In the genomic region with DNA sequence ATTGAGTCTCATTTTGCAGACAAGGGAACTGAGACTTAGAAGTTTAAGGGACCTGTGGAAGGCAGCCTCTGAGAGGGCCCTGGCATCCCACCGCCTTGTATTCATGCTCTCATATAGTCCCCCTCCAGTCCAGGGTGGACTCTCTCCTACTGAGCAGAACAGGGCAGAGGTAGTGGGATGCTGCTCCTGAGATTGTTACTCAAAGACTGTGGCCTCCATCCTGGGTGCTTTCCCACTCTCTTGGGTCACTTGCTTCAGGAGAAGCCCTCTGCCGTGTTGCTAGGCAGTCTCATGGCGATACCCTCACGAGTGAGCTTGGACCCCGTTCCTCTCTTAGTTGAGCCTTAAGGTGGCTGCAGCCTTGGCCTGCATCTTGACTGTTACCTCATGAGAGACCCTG, we compare ENCODE assay signal across 26 cellular contexts. TPM values are rescaled to one million over a fixed set of nuclear protein-coding genes. Genes with fewer than 3 reads are reported as not detected.
"Had no signal": no experiment of that assay in that cellular context is flagged by ENCODE, and none has a peak within 500 bp of the region (broad histone marks: within the 10 kb centered on the region; RNA-seq: fewer than 3 reads in every experiment).

No MANE protein-coding gene starts in this region.

- H3K27me3 ChIP-seq: colonic mucosa, dorsolateral prefrontal cortex, esophagus muscularis mucosa, esophagus squamous epithelium, gastrocnemius medialis, gastroesophageal sphincter, heart left ventricle had no signal

- H3K36me3 ChIP-seq: colonic mucosa, esophagus muscularis mucosa, esophagus squamous epithelium, gastrocnemius medialis, gastroesophageal sphincter, heart left ventricle had no signal

- H3K9me3 Mint-ChIP-seq: dendritic cell treated with granulocyte-macrophage colony-stimulating factor and Interleukin-4, amounts not matched to agents 40 ng/mL and 50 ng/mL, for 4 days; effector memory CD8-positive, alpha-beta T cell; endodermal cell had no signal

- DNase-seq: colonic mucosa; cortex of kidney; dermis blood vessel endothelial cell; dorsolateral prefrontal cortex; effector CD4-positive, alpha-beta T cell; effector CD8-positive, alpha-beta T cell; effector memory CD4-positive, alpha-beta T cell; effector memory CD8-positive, alpha-beta T cell; endodermal cell; erythroblast; esophagus squamous epithelium; foreskin fibroblast; foreskin keratinocyte; foreskin melanocyte; gastrocnemius medialis; glutamatergic neuron; head of caudate nucleus; heart left ventricle had no signal

- H3K27ac Mint-ChIP-seq: dendritic cell treated with granulocyte-macrophage colony-stimulating factor and Interleukin-4, amounts not matched to agents 40 ng/mL and 50 ng/mL, for 4 days; effector memory CD8-positive, alpha-beta T cell; endodermal cell had no signal

- H3K9me3 ChIP-seq: colonic mucosa, esophagus muscularis mucosa, esophagus squamous epithelium, gastrocnemius medialis, gastroesophageal sphincter, heart left ventricle had no signal

- H3K4me1 ChIP-seq: colonic mucosa, esophagus muscularis mucosa, esophagus squamous epithelium, foreskin keratinocyte, gastrocnemius medialis, gastroesophageal sphincter, heart left ventricle had no signal

- H3K27ac ChIP-seq: colonic mucosa, coronary artery, dorsolateral prefrontal cortex, epithelial cell of prostate, esophagus muscularis mucosa, esophagus squamous epithelium, foreskin keratinocyte, gastrocnemius medialis, gastroesophageal sphincter, heart left ventricle had no signal

- H3K4me3 ChIP-seq: colonic mucosa, coronary artery, dorsolateral prefrontal cortex, esophagus muscularis mucosa, esophagus squamous epithelium, gastrocnemius medialis, gastroesophageal sphincter, heart left ventricle had no signal

- ATAC-seq: effector memory CD8-positive, alpha-beta T cell; esophagus mucosa; foreskin keratinocyte; gastrocnemius medialis; gastroesophageal sphincter; heart left ventricle had no signal

- H3K4me3 Mint-ChIP-seq: dendritic cell treated with granulocyte-macrophage colony-stimulating factor and Interleukin-4, amounts not matched to agents 40 ng/mL and 50 ng/mL, for 4 days; effector memory CD8-positive, alpha-beta T cell; endodermal cell had no signal

RNA-seq across cellular contexts. Expression of a gene that starts 22.2 kb away (rescaled TPM):
- total RNA-seq: endothelial cell of umbilical vein, glomerular endothelial cell had no signal
